ENCODE assay signal across 1 cellular context in genomic region chr2:231182500-231182899, GRCh38.
TF ChIP-seq lines count a peak whose summit lies in the region.

No MANE protein-coding gene starts in this region.

TF ChIP-seq in GM12878, 131 proteins besides CTCF, POLR2A, EP300 and RAD21 (continued from another document):
- TF ChIP-seq PKNOX1 (IDR thresholded peaks at IDR 0.05) (no peak), POU2F2 (IDR thresholded peaks at IDR 0.05; ENCODE audit: borderline replicate concordance, low read depth, low read length) (no peak), SRF (IDR thresholded peaks at IDR 0.05; ENCODE audit: low read depth in 2 of 2, low read length in 2 of 2) (no peak), IKZF1 (conservative IDR thresholded peaks at IDR 0.05) (no peak)
